ENCODE assay signal across 1 cellular context in genomic region chr5:107651326-107651725, GRCh38.
TF ChIP-seq lines count a peak whose summit lies in the region.

No MANE protein-coding gene starts in this region.

TF ChIP-seq in WTC11, 78 proteins besides CTCF, POLR2A, EP300 and RAD21 (continued from another document):
- TF ChIP-seq, protein P1, sequence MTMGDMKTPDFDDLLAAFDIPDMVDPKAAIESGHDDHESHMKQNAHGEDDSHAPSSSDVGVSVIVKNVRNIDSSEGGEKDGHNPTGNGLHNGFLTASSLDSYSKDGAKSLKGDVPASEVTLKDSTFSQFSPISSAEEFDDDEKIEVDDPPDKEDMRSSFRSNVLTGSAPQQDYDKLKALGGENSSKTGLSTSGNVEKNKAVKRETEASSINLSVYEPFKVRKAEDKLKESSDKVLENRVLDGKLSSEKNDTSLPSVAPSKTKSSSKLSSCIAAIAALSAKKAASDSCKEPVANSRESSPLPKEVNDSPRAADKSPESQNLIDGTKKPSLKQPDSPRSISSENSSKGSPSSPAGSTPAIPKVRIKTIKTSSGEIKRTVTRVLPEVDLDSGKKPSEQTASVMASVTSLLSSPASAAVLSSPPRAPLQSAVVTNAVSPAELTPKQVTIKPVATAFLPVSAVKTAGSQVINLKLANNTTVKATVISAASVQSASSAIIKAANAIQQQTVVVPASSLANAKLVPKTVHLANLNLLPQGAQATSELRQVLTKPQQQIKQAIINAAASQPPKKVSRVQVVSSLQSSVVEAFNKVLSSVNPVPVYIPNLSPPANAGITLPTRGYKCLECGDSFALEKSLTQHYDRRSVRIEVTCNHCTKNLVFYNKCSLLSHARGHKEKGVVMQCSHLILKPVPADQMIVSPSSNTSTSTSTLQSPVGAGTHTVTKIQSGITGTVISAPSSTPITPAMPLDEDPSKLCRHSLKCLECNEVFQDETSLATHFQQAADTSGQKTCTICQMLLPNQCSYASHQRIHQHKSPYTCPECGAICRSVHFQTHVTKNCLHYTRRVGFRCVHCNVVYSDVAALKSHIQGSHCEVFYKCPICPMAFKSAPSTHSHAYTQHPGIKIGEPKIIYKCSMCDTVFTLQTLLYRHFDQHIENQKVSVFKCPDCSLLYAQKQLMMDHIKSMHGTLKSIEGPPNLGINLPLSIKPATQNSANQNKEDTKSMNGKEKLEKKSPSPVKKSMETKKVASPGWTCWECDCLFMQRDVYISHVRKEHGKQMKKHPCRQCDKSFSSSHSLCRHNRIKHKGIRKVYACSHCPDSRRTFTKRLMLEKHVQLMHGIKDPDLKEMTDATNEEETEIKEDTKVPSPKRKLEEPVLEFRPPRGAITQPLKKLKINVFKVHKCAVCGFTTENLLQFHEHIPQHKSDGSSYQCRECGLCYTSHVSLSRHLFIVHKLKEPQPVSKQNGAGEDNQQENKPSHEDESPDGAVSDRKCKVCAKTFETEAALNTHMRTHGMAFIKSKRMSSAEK (CRISPR knock-in tag; IDR thresholded peaks at IDR 0.05; ENCODE audit: borderline replicate concordance), result no peak
- TF ChIP-seq TCF7 (CRISPR knock-in tag; IDR thresholded peaks at IDR 0.05; ENCODE audit: low read depth) (no peak), NR3C1 (CRISPR knock-in tag; conservative IDR thresholded peaks at IDR 0.05; ENCODE audit: low read depth) (no peak), RORB (CRISPR knock-in tag; IDR thresholded peaks at IDR 0.05) (no peak), ZNF396 (CRISPR knock-in tag; IDR thresholded peaks at IDR 0.05; ENCODE audit: borderline replicate concordance) (no peak), ZBTB43 (CRISPR knock-in tag; IDR thresholded peaks at IDR 0.05) (no peak), ETV6 (CRISPR knock-in tag; IDR thresholded peaks at IDR 0.05) (no peak), NFATC4 (CRISPR knock-in tag; IDR thresholded peaks at IDR 0.05) (no peak), TEAD4 (CRISPR knock-in tag; IDR thresholded peaks at IDR 0.05) (no peak), MYBL2 (CRISPR knock-in tag; IDR thresholded peaks at IDR 0.05) (no peak)
